In genomic region chr1:2287649-2288048, GRCh38 we compare ENCODE assay signal across 22 cellular contexts. TPM values are rescaled to one million over a fixed set of nuclear protein-coding genes. Genes with fewer than 3 reads are reported as not detected.
DNase-seq lines count a peak whose midpoint lies in the region; ATAC-seq and TF ChIP-seq lines count a peak whose summit lies in the region.
"Had no signal": no experiment of that assay in that cellular context is flagged by ENCODE, and none has a peak within 500 bp of the region (broad histone marks: within the 10 kb centered on the region; RNA-seq: fewer than 3 reads in every experiment).

No MANE protein-coding gene starts in this region.

- ATAC-seq in activated naive CD8-positive, alpha-beta T cell treated with anti-CD3 and anti-CD28 coated beads, Interleukin-2, amount 50 U/mL, for 24 hours, result no peak
- no peak for ATAC-seq in effector memory CD8-positive, alpha-beta T cell (replicated peaks)
- ATAC-seq: HCT116 had no signal

- no TSS peak for BruUV-seq in Caco-2 (replicated peaks; lab: Mats Ljungman, UMichigan)

- WGBS in trophoblast cell (ENCODE audit: extremely low coverage, insufficient coverage, insufficient read length), result no CpG with 5 or more reads among the region's 14 CpGs

- no peak overlapping the region for H3K4me3 Mint-ChIP-seq in activated naive CD8-positive, alpha-beta T cell
- H3K4me3 Mint-ChIP-seq in activated naive CD8-positive, alpha-beta T cell treated with anti-CD3 and anti-CD28 coated beads, Interleukin-2, amount 50 U/mL, for 24 hours, result no peak overlapping the region
- peak overlapping the region; percentile 33 to 90 for H3K4me3 Mint-ChIP-seq in effector memory CD8-positive, alpha-beta T cell
- no peak overlapping the region for H3K4me3 Mint-ChIP-seq in Caco-2 (ENCODE audit: unreplicated experiment)

- no peaks in the 10 kb centered on the region for H3K27me3 Mint-ChIP-seq in activated naive CD8-positive, alpha-beta T cell
- H3K27me3 Mint-ChIP-seq in activated naive CD8-positive, alpha-beta T cell treated with anti-CD3 and anti-CD28 coated beads, Interleukin-2, amount 50 U/mL, for 24 hours, result no peaks in the 10 kb centered on the region
- H3K27me3 Mint-ChIP-seq in effector memory CD8-positive, alpha-beta T cell, result no peaks in the 10 kb centered on the region
- no peaks in the 10 kb centered on the region for H3K27me3 Mint-ChIP-seq in Caco-2 (ENCODE audit: insufficient read depth, unreplicated experiment)
- H3K27me3 Mint-ChIP-seq: CD4-positive, CD25-positive, alpha-beta regulatory T cell had no signal

- no peak overlapping the region for H3K23ac ChIP-seq in trophoblast cell (ENCODE audit: low read length)

- H2AK5ac ChIP-seq in trophoblast cell (ENCODE audit: low read length), result no peak overlapping the region

- no peak overlapping the region for H2BK12ac ChIP-seq in trophoblast cell (ENCODE audit: low read length)

- H3K9ac ChIP-seq in trophoblast cell (ENCODE audit: low read length), result no peak overlapping the region
- H3K9ac ChIP-seq: SK-N-SH had no signal

- H4K91ac ChIP-seq in trophoblast cell (ENCODE audit: low read depth, low read length), result no peak overlapping the region

- no peak overlapping the region for H3K18ac ChIP-seq in trophoblast cell (ENCODE audit: low read length)

- peaks cover 4% of the 10 kb centered on the region for H3K36me3 Mint-ChIP-seq in activated naive CD8-positive, alpha-beta T cell
- peaks cover 2% of the 10 kb centered on the region for H3K36me3 Mint-ChIP-seq in activated naive CD8-positive, alpha-beta T cell treated with anti-CD3 and anti-CD28 coated beads, Interleukin-2, amount 50 U/mL, for 24 hours (ENCODE audit: low read depth)
- peaks cover 96% of the 10 kb centered on the region for H3K36me3 Mint-ChIP-seq in effector memory CD8-positive, alpha-beta T cell (ENCODE audit: insufficient read depth)
- H3K36me3 Mint-ChIP-seq in Caco-2 (ENCODE audit: insufficient read depth, unreplicated experiment), result peaks cover 16% of the 10 kb centered on the region
- H3K36me3 Mint-ChIP-seq: CD4-positive, CD25-positive, alpha-beta regulatory T cell had no signal

- no peak overlapping the region for H4K12ac ChIP-seq in trophoblast cell (ENCODE audit: low read depth, low read length)

- no peaks in the 10 kb centered on the region for H3K79me1 ChIP-seq in trophoblast cell (ENCODE audit: low read length)

- no peak for DNase-seq in activated naive CD8-positive, alpha-beta T cell treated with anti-CD3 and anti-CD28 coated beads, Interleukin-2, amount 50 U/mL, for 24 hours
- DNase-seq in RWPE1 (ENCODE audit: low spot score), result no peak
- no peak for DNase-seq in effector memory CD8-positive, alpha-beta T cell
- no peak for DNase-seq in trophoblast cell
- DNase-seq in HAP-1 (ENCODE audit: low spot score in 2 of 2), result no peak
- no peak for DNase-seq in Caco-2
- DNase-seq in NCI-H82 (lab: John Stamatoyannopoulos, UW), result no peak
- DNase-seq: DMS 273 treated with DMSO at 0.1 percent for 48 hours, DMS79, GF-D8, GOT3, Karpas-422, NCI-H1092 treated with DMSO at 0.1 percent for 48 hours, NCI-H1436, NCI-H187 treated with DMSO at 0.1 percent for 48 hours, NCI-H2171 treated with DMSO at 0.1 percent for 48 hours, NCI-H345, NCI-H510A treated with DMSO at 0.1 percent for 48 hours, SK-N-SH had no signal

- in situ Hi-C loops in HAP-1 (cut with MboI; ENCODE audit: low sequenced_read_pairs), result no loop called here

- H3K27ac Mint-ChIP-seq in activated naive CD8-positive, alpha-beta T cell, result peak overlapping the region; percentile 70
- H3K27ac Mint-ChIP-seq in activated naive CD8-positive, alpha-beta T cell treated with anti-CD3 and anti-CD28 coated beads, Interleukin-2, amount 50 U/mL, for 24 hours, result no peak overlapping the region
- H3K27ac Mint-ChIP-seq in effector memory CD8-positive, alpha-beta T cell, result peak overlapping the region; percentile 83 to 99
- no peak overlapping the region for H3K27ac Mint-ChIP-seq in Caco-2 (ENCODE audit: unreplicated experiment)

- H3K27ac ChIP-seq in RWPE1 (peak overlapping the region; percentile 97), trophoblast cell (ENCODE audit: low read depth, low read length) (no peak overlapping the region)

- TF ChIP-seq CTCF in RWPE1 (conservative IDR thresholded peaks at IDR 0.05; ENCODE audit: low read depth) (no peak), Caco-2 (IDR thresholded peaks at IDR 0.05; ENCODE audit: insufficient read depth in 1 of 2, low read depth in 1 of 2, low read length in 1 of 2, severe bottlenecking in 1 of 2, unreplicated experiment in 1 of 2) (no peak)

- no peak overlapping the region for H3K4me2 ChIP-seq in trophoblast cell (ENCODE audit: low read length)
- H3K4me2 ChIP-seq: SK-N-SH had no signal

- no peak overlapping the region for H2BK5ac ChIP-seq in trophoblast cell (ENCODE audit: low read depth, low read length, poor library complexity)

- peaks cover 23% of the 10 kb centered on the region for H3K79me2 ChIP-seq in trophoblast cell (ENCODE audit: control insufficient read depth, insufficient read depth, low read length, poor library complexity)

- H3K27me3 ChIP-seq in trophoblast cell (ENCODE audit: insufficient read depth, low read length) (no peaks in the 10 kb centered on the region), HAP-1 (ENCODE audit: low read depth) (no peaks in the 10 kb centered on the region), Caco-2 (replicated peaks; ENCODE audit: control insufficient read depth, insufficient read depth, low read length) (no peaks in the 10 kb centered on the region)

- no peak overlapping the region for H3K14ac ChIP-seq in trophoblast cell (ENCODE audit: low read length)

- H3K4me1 ChIP-seq in trophoblast cell (ENCODE audit: control insufficient read depth in 1 of 2, insufficient read depth in 2 of 2, low read length in 2 of 2) (peaks cover 14 to 21% of the 10 kb centered on the region in 2 experiments), HAP-1 (no peaks in the 10 kb centered on the region), Caco-2 (no peaks in the 10 kb centered on the region)

- no peak overlapping the region for H2BK120ac ChIP-seq in trophoblast cell (ENCODE audit: insufficient read depth, low read length, poor library complexity)

- peaks cover 7% of the 10 kb centered on the region for H3K9me3 ChIP-seq in trophoblast cell (ENCODE audit: insufficient read depth, low read depth, low read length)
- no peaks in the 10 kb centered on the region for H3K9me3 ChIP-seq in HAP-1
- H3K9me3 ChIP-seq in Caco-2, result no peaks in the 10 kb centered on the region
- H3K9me3 ChIP-seq: SK-N-SH had no signal

- no peak overlapping the region for H3K4me3 ChIP-seq in trophoblast cell (ENCODE audit: low read depth, low read length)
- H3K4me3 ChIP-seq in HAP-1, result no peak overlapping the region
- no peak overlapping the region for H3K4me3 ChIP-seq in Caco-2 (ENCODE audit: low read depth, low read length)

- CTCF ChIA-PET in RWPE1 (lab: Yijun Ruan, JAX) (no interaction called here), Caco-2 (lab: Charles Lee) (no interaction called here)

- intact Hi-C loops in Caco-2 (cut with micrococcal nuclease; ENCODE audit: unreplicated experiment), result no loop called here

- no peaks in the 10 kb centered on the region for H3K9me3 Mint-ChIP-seq in activated naive CD8-positive, alpha-beta T cell (ENCODE audit: low read depth)
- no peaks in the 10 kb centered on the region for H3K9me3 Mint-ChIP-seq in activated naive CD8-positive, alpha-beta T cell treated with anti-CD3 and anti-CD28 coated beads, Interleukin-2, amount 50 U/mL, for 24 hours
- no peaks in the 10 kb centered on the region for H3K9me3 Mint-ChIP-seq in effector memory CD8-positive, alpha-beta T cell
- no peaks in the 10 kb centered on the region for H3K9me3 Mint-ChIP-seq in Caco-2 (ENCODE audit: unreplicated experiment)
- H3K9me3 Mint-ChIP-seq: CD4-positive, CD25-positive, alpha-beta regulatory T cell had no signal

- H2AFZ ChIP-seq in trophoblast cell (ENCODE audit: insufficient read depth, low read length, poor library complexity), result no peak overlapping the region

- H3K36me3 ChIP-seq in trophoblast cell (ENCODE audit: control insufficient read depth in 1 of 2, insufficient read depth in 2 of 2, low read length in 2 of 2) (peaks cover 9% of the 10 kb centered on the region in 2 experiments), HAP-1 (replicated peaks) (no peaks in the 10 kb centered on the region), Caco-2 (ENCODE audit: control insufficient read depth, insufficient read depth, low read length) (no peaks in the 10 kb centered on the region)

- POLR2A ChIA-PET in RWPE1 (lab: Yijun Ruan, JAX; ENCODE audit: low non-redundant PET) (interaction anchor here (0.7 kb wide), 1 partner anchor 59 kb away, joined by 3 read pairs; no protein-coding TSS in a partner anchor), Caco-2 (lab: Charles Lee) (no interaction called here)

- peak overlapping the region; percentile 68 for H3K4ac ChIP-seq in trophoblast cell (ENCODE audit: low read depth, low read length)

- H3K4me1 Mint-ChIP-seq in activated naive CD8-positive, alpha-beta T cell (ENCODE audit: low read depth), result peaks cover 55% of the 10 kb centered on the region
- H3K4me1 Mint-ChIP-seq in activated naive CD8-positive, alpha-beta T cell treated with anti-CD3 and anti-CD28 coated beads, Interleukin-2, amount 50 U/mL, for 24 hours, result peaks cover 62% of the 10 kb centered on the region
- H3K4me1 Mint-ChIP-seq in effector memory CD8-positive, alpha-beta T cell (ENCODE audit: low read depth in 2 of 2), result peaks cover 40 to 53% of the 10 kb centered on the region in 2 donors
- H3K4me1 Mint-ChIP-seq in Caco-2 (ENCODE audit: low read depth, unreplicated experiment), result no peaks in the 10 kb centered on the region

- no peak overlapping the region for H4K8ac ChIP-seq in trophoblast cell (ENCODE audit: low read depth, low read length)

RNA-seq across cellular contexts. Expression of gene SKI, which starts 59.5 kb away (rescaled TPM):
- 73.3 and 73.7 TPM in 2 replicates for polyA plus RNA-seq in trophoblast cell (2013)
- total RNA-seq in Caco-2 (2022), result 38.2 and 39.8 TPM in 2 replicates

Comparison
In these comparisons a context has a peak if more than half of its experiments do, and no peak if none do; other contexts are left out.
1. H3K27ac Mint-ChIP-seq: peak in activated naive CD8-positive, alpha-beta T cell (single experiment) and effector memory CD8-positive, alpha-beta T cell (2 of 2); none in activated naive CD8-positive, alpha-beta T cell treated with anti-CD3 and anti-CD28 coated beads, Interleukin-2, amount 50 U/mL, for 24 hours (single experiment) and Caco-2 (single experiment).
2. H3K4me3 Mint-ChIP-seq: peak in effector memory CD8-positive, alpha-beta T cell (2 of 2); none in activated naive CD8-positive, alpha-beta T cell (single experiment), activated naive CD8-positive, alpha-beta T cell treated with anti-CD3 and anti-CD28 coated beads, Interleukin-2, amount 50 U/mL, for 24 hours (single experiment) and Caco-2 (single experiment).